In genomic region chr1:235714205-235714897, GRCh38 we compare ENCODE assay signal across 21 cellular contexts.
A peak's percentile ranks its signal among the peaks of the same experiment; 100 is the strongest.
DNase-seq lines count a peak whose midpoint lies in the region; ATAC-seq, FAIRE-seq and TF ChIP-seq lines count a peak whose summit lies in the region.
"Had no signal": no experiment of that assay in that cellular context is flagged by ENCODE, and none has a peak within 500 bp of the region (broad histone marks: within the 10 kb centered on the region; RNA-seq: fewer than 3 reads in every experiment).

No MANE protein-coding gene starts in this region.

- no peak for DNase-seq in A549 (ENCODE audit: low read depth in 1 of 2, low spot score in 1 of 2)
- peak; percentile 39 for DNase-seq in G401 (ENCODE audit: low spot score)
- peak; percentile 81 to 96 for DNase-seq in NCI-H2081 (lab: John Stamatoyannopoulos, UW)
- DNase-seq in SJCRH30, result peak; percentile 15 to 66
- DNase-seq in left lung, result no peak
- DNase-seq in sciatic nerve (ENCODE audit: low spot score), result no peak
- DNase-seq: activated CD4-positive, alpha-beta T cell treated with anti-CD3 and anti-CD28 coated beads, Interleukin-2, amount 10 ng/mL, durations not matched to agents 24 days and 14 days; activated CD8-positive, alpha-beta memory T cell treated with anti-CD3 and anti-CD28 coated beads, Interleukin-2, amount 50 U/mL, for 48 hours; activated naive CD4-positive, alpha-beta T cell treated with Interleukin-2 at 50 U/mL for 16 hours; aorta; CD8-positive, alpha-beta T cell; GDM1; islet precursor cell; KBM-7; mammary epithelial cell; NK-92 treated with Interleukin-12 subunit alpha and Interleukin-12 subunit beta, amount 100 ng/mL, for 24 hours had no signal

- no peak for TF ChIP-seq CTCF in A549 (IDR thresholded peaks at IDR 0.05)
- no peak for TF ChIP-seq CTCF in left lung (IDR thresholded peaks at IDR 0.05)

- in situ Hi-C loops in G401 (cut with HindIII; ENCODE audit: low sequenced_read_pairs), result no loop called here

- H3K9me3 ChIP-seq in A549 (no peaks in the 10 kb centered on the region), SJCRH30 (replicated peaks) (no peaks in the 10 kb centered on the region), left lung (no peaks in the 10 kb centered on the region)
- H3K9me3 ChIP-seq: HAP-1 had no signal

- POLR2A ChIA-PET in A549 (lab: Yijun Ruan, JAX), result no interaction called here

- CTCF ChIA-PET in A549 (lab: Yijun Ruan, JAX), result interaction anchor here (1.0 kb wide), 1 partner anchor 29 kb away, joined by 3 read pairs; no protein-coding TSS in a partner anchor

- TF ChIP-seq EP300 in A549 (IDR thresholded peaks at IDR 0.05), result no peak

- intact Hi-C loops in left lung (cut with DNase I), result no loop called here
- intact Hi-C loops in sciatic nerve (cut with DNase I), result no loop called here

- H3K4me1 ChIP-seq in A549 (peaks cover 20% of the 10 kb centered on the region), SJCRH30 (peaks cover 21% of the 10 kb centered on the region), left lung (no peaks in the 10 kb centered on the region)
- H3K4me1 ChIP-seq: HAP-1 had no signal

- no peak for TF ChIP-seq RAD21 in A549 (conservative IDR thresholded peaks at IDR 0.05 in 1 of 2, IDR thresholded peaks at IDR 0.05 in 1 of 2)

- H3K27me3 ChIP-seq in SJCRH30, result no peaks in the 10 kb centered on the region
- H3K27me3 ChIP-seq in left lung, result no peaks in the 10 kb centered on the region

- ATAC-seq in A549 (no peak), left lung (no peak), sciatic nerve (no peak), SK-N-SH treated with all-trans-retinoic acid at 6 μM for 48 hours (no peak), esophagus mucosa (no peak)
- ATAC-seq: CD8-positive, alpha-beta T cell had no signal

- WGBS in A549 (ENCODE audit: missing lambda C conversion rate), result 90% methylated on average over 4 of the region's 4 CpGs

- H3K36me3 ChIP-seq in SJCRH30 (no peaks in the 10 kb centered on the region), left lung (peaks cover 3 to 96% of the 10 kb centered on the region in 2 donors)
- H3K36me3 ChIP-seq: HAP-1 had no signal

- TF ChIP-seq POLR2A in A549 (IDR thresholded peaks at IDR 0.05; ENCODE audit: low read length), result no peak

- H3K27ac ChIP-seq in A549 (no peak overlapping the region), SJCRH30 (peak overlapping the region; percentile 50), left lung (no peak overlapping the region)
- H3K27ac ChIP-seq: HL-60 had no signal

- no peak for FAIRE-seq in A549 (lab: Jason Lieb, UNC)
- FAIRE-seq: endometrium had no signal

- no peak overlapping the region for H3K4me2 ChIP-seq in A549

- H3K4me3 ChIP-seq in A549, result no peak overlapping the region
- no peak overlapping the region for H3K4me3 ChIP-seq in SJCRH30
- H3K4me3 ChIP-seq in left lung, result no peak overlapping the region
- H3K4me3 ChIP-seq: HAP-1 had no signal

TF ChIP-seq in A549, 52 proteins besides CTCF, POLR2A, EP300 and RAD21:
- TF ChIP-seq MAFK (IDR thresholded peaks at IDR 0.05; ENCODE audit: partially characterized antibody) (peak; percentile 58), ZSCAN20 (CRISPR knock-in tag; IDR thresholded peaks at IDR 0.05) (no peak)

TF ChIP-seq in SK-N-SH treated with all-trans-retinoic acid at 6 μM for 48 hours, 23 proteins besides CTCF, POLR2A, EP300 and RAD21:
- TF ChIP-seq ZFP3 (CRISPR knock-in tag; IDR thresholded peaks at IDR 0.05) (no peak), ARNTL (CRISPR knock-in tag; IDR thresholded peaks at IDR 0.05; ENCODE audit: borderline replicate concordance, low read depth) (no peak), TCF4 (CRISPR knock-in tag; IDR thresholded peaks at IDR 0.05; ENCODE audit: borderline replicate concordance) (no peak), SNAI2 (CRISPR knock-in tag; IDR thresholded peaks at IDR 0.05) (no peak), ZNF565 (CRISPR knock-in tag; conservative IDR thresholded peaks at IDR 0.05; ENCODE audit: low read depth) (no peak), OSR1 (CRISPR knock-in tag; IDR thresholded peaks at IDR 0.05) (no peak), ESRRG (CRISPR knock-in tag; IDR thresholded peaks at IDR 0.05) (no peak), ZFP30 (CRISPR knock-in tag; IDR thresholded peaks at IDR 0.05) (no peak), GLIS3 (CRISPR knock-in tag; IDR thresholded peaks at IDR 0.05) (no peak), ZNF8 (CRISPR knock-in tag; IDR thresholded peaks at IDR 0.05) (no peak), ISL1 (CRISPR knock-in tag; IDR thresholded peaks at IDR 0.05) (no peak), CSDC2 (CRISPR knock-in tag; IDR thresholded peaks at IDR 0.05) (no peak), PPARA (CRISPR knock-in tag; IDR thresholded peaks at IDR 0.05; ENCODE audit: borderline replicate concordance) (no peak), TOX (CRISPR knock-in tag; IDR thresholded peaks at IDR 0.05; ENCODE audit: borderline replicate concordance) (no peak), ZNF70 (CRISPR knock-in tag; IDR thresholded peaks at IDR 0.05) (no peak)
- TF ChIP-seq, protein P1, sequence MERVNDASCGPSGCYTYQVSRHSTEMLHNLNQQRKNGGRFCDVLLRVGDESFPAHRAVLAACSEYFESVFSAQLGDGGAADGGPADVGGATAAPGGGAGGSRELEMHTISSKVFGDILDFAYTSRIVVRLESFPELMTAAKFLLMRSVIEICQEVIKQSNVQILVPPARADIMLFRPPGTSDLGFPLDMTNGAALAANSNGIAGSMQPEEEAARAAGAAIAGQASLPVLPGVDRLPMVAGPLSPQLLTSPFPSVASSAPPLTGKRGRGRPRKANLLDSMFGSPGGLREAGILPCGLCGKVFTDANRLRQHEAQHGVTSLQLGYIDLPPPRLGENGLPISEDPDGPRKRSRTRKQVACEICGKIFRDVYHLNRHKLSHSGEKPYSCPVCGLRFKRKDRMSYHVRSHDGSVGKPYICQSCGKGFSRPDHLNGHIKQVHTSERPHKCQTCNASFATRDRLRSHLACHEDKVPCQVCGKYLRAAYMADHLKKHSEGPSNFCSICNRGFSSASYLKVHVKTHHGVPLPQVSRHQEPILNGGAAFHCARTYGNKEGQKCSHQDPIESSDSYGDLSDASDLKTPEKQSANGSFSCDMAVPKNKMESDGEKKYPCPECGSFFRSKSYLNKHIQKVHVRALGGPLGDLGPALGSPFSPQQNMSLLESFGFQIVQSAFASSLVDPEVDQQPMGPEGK (CRISPR knock-in tag; IDR thresholded peaks at IDR 0.05; ENCODE audit: borderline replicate concordance), result no peak
- TF ChIP-seq, protein P2, sequence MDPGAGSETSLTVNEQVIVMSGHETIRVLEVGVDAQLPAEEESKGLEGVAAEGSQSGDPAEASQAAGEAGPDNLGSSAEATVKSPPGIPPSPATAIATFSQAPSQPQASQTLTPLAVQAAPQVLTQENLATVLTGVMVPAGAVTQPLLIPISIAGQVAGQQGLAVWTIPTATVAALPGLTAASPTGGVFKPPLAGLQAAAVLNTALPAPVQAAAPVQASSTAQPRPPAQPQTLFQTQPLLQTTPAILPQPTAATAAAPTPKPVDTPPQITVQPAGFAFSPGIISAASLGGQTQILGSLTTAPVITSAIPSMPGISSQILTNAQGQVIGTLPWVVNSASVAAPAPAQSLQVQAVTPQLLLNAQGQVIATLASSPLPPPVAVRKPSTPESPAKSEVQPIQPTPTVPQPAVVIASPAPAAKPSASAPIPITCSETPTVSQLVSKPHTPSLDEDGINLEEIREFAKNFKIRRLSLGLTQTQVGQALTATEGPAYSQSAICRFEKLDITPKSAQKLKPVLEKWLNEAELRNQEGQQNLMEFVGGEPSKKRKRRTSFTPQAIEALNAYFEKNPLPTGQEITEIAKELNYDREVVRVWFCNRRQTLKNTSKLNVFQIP (CRISPR knock-in tag; IDR thresholded peaks at IDR 0.05; ENCODE audit: borderline replicate concordance, low read depth), result no peak
- TF ChIP-seq, protein P3, sequence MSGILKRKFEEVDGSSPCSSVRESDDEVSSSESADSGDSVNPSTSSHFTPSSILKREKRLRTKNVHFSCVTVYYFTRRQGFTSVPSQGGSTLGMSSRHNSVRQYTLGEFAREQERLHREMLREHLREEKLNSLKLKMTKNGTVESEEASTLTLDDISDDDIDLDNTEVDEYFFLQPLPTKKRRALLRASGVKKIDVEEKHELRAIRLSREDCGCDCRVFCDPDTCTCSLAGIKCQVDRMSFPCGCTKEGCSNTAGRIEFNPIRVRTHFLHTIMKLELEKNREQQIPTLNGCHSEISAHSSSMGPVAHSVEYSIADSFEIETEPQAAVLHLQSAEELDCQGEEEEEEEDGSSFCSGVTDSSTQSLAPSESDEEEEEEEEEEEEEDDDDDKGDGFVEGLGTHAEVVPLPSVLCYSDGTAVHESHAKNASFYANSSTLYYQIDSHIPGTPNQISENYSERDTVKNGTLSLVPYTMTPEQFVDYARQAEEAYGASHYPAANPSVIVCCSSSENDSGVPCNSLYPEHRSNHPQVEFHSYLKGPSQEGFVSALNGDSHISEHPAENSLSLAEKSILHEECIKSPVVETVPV (CRISPR knock-in tag; IDR thresholded peaks at IDR 0.05), result no peak
- TF ChIP-seq, protein P4, sequence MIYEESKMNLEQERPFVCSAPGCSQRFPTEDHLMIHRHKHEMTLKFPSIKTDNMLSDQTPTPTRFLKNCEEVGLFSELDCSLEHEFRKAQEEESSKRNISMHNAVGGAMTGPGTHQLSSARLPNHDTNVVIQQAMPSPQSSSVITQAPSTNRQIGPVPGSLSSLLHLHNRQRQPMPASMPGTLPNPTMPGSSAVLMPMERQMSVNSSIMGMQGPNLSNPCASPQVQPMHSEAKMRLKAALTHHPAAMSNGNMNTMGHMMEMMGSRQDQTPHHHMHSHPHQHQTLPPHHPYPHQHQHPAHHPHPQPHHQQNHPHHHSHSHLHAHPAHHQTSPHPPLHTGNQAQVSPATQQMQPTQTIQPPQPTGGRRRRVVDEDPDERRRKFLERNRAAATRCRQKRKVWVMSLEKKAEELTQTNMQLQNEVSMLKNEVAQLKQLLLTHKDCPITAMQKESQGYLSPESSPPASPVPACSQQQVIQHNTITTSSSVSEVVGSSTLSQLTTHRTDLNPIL (CRISPR knock-in tag; IDR thresholded peaks at IDR 0.05; ENCODE audit: low read depth), result no peak

Comparison
In these comparisons a context has a peak if more than half of its experiments do, and no peak if none do; other contexts are left out.
1. DNase-seq: peak in G401 (single experiment), NCI-H2081 (2 of 2) and SJCRH30 (2 of 2); none in A549 (0 of 2), left lung (0 of 2) and sciatic nerve (single experiment).